Comparison of ENCODE assay signal across 3 cellular contexts in the genomic region with DNA sequence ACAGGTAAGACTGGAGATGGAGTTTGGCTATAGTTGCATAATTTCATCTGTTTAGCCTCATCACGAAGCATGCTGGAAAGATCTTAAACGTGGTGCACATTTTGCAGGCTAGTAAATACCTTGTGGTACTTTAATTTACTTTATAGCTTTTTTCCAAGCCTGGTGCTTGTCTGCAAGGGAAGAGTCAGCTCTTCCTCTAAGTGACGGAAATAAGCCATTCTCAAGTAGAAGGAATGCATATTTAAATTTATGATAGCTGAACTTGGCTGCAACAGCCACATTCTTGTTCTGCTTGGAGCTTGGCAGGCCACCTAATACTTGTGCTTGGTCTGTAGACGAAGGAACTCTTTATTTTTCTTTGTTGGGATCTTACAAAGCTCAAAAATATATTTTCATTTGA.
TF ChIP-seq lines count a peak whose summit lies in the region.

No MANE protein-coding gene starts in this region.

TF ChIP-seq in IMR-90, 13 proteins besides CTCF, POLR2A, EP300 and RAD21:
- TF ChIP-seq CEBPB (IDR thresholded peaks at IDR 0.05; ENCODE audit: low read depth, low read length), result 0 out of 2 replicates have a peak, but pooled peaks have one; percentile 15
- no peak for TF ChIP-seq NFE2L2 (IDR thresholded peaks at IDR 0.05; ENCODE audit: low read depth, low read length)
TF ChIP-seq in IMR-90: peak in this region for 1.

TF ChIP-seq in WTC11, 78 proteins besides CTCF, POLR2A, EP300 and RAD21 (continues in another document):
- TF ChIP-seq, protein P1, sequence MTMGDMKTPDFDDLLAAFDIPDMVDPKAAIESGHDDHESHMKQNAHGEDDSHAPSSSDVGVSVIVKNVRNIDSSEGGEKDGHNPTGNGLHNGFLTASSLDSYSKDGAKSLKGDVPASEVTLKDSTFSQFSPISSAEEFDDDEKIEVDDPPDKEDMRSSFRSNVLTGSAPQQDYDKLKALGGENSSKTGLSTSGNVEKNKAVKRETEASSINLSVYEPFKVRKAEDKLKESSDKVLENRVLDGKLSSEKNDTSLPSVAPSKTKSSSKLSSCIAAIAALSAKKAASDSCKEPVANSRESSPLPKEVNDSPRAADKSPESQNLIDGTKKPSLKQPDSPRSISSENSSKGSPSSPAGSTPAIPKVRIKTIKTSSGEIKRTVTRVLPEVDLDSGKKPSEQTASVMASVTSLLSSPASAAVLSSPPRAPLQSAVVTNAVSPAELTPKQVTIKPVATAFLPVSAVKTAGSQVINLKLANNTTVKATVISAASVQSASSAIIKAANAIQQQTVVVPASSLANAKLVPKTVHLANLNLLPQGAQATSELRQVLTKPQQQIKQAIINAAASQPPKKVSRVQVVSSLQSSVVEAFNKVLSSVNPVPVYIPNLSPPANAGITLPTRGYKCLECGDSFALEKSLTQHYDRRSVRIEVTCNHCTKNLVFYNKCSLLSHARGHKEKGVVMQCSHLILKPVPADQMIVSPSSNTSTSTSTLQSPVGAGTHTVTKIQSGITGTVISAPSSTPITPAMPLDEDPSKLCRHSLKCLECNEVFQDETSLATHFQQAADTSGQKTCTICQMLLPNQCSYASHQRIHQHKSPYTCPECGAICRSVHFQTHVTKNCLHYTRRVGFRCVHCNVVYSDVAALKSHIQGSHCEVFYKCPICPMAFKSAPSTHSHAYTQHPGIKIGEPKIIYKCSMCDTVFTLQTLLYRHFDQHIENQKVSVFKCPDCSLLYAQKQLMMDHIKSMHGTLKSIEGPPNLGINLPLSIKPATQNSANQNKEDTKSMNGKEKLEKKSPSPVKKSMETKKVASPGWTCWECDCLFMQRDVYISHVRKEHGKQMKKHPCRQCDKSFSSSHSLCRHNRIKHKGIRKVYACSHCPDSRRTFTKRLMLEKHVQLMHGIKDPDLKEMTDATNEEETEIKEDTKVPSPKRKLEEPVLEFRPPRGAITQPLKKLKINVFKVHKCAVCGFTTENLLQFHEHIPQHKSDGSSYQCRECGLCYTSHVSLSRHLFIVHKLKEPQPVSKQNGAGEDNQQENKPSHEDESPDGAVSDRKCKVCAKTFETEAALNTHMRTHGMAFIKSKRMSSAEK (CRISPR knock-in tag; IDR thresholded peaks at IDR 0.05; ENCODE audit: borderline replicate concordance), result no peak
- TF ChIP-seq ELF4 (CRISPR knock-in tag; IDR thresholded peaks at IDR 0.05; ENCODE audit: low read depth), result no peak
- TF ChIP-seq TCF7 (CRISPR knock-in tag; IDR thresholded peaks at IDR 0.05; ENCODE audit: low read depth), result no peak
- TF ChIP-seq, protein P2, sequence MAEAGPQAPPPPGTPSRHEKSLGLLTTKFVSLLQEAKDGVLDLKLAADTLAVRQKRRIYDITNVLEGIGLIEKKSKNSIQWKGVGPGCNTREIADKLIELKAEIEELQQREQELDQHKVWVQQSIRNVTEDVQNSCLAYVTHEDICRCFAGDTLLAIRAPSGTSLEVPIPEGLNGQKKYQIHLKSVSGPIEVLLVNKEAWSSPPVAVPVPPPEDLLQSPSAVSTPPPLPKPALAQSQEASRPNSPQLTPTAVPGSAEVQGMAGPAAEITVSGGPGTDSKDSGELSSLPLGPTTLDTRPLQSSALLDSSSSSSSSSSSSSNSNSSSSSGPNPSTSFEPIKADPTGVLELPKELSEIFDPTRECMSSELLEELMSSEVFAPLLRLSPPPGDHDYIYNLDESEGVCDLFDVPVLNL (CRISPR knock-in tag; IDR thresholded peaks at IDR 0.05; ENCODE audit: borderline replicate concordance, low read depth), result no peak
- TF ChIP-seq, protein P3, sequence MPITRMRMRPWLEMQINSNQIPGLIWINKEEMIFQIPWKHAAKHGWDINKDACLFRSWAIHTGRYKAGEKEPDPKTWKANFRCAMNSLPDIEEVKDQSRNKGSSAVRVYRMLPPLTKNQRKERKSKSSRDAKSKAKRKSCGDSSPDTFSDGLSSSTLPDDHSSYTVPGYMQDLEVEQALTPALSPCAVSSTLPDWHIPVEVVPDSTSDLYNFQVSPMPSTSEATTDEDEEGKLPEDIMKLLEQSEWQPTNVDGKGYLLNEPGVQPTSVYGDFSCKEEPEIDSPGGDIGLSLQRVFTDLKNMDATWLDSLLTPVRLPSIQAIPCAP (CRISPR knock-in tag; IDR thresholded peaks at IDR 0.05), result no peak
- TF ChIP-seq CREM (CRISPR knock-in tag; IDR thresholded peaks at IDR 0.05), result no peak
- no peak for TF ChIP-seq NR1H2 (CRISPR knock-in tag; IDR thresholded peaks at IDR 0.05)
- no peak for TF ChIP-seq FOXK1 (CRISPR knock-in tag; IDR thresholded peaks at IDR 0.05)
- TF ChIP-seq SP1 (CRISPR knock-in tag; conservative IDR thresholded peaks at IDR 0.05), result no peak
- TF ChIP-seq, protein P4, sequence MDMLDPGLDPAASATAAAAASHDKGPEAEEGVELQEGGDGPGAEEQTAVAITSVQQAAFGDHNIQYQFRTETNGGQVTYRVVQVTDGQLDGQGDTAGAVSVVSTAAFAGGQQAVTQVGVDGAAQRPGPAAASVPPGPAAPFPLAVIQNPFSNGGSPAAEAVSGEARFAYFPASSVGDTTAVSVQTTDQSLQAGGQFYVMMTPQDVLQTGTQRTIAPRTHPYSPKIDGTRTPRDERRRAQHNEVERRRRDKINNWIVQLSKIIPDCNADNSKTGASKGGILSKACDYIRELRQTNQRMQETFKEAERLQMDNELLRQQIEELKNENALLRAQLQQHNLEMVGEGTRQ (CRISPR knock-in tag; IDR thresholded peaks at IDR 0.05), result no peak
- no peak for TF ChIP-seq ZNF138 (CRISPR knock-in tag; conservative IDR thresholded peaks at IDR 0.05)
- TF ChIP-seq, protein P5, sequence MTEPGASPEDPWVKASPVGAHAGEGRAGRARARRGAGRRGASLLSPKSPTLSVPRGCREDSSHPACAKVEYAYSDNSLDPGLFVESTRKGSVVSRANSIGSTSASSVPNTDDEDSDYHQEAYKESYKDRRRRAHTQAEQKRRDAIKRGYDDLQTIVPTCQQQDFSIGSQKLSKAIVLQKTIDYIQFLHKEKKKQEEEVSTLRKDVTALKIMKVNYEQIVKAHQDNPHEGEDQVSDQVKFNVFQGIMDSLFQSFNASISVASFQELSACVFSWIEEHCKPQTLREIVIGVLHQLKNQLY (CRISPR knock-in tag; IDR thresholded peaks at IDR 0.05), result no peak
- TF ChIP-seq NFE2L1 (CRISPR knock-in tag; IDR thresholded peaks at IDR 0.05), result no peak
- no peak for TF ChIP-seq MXD4 (CRISPR knock-in tag; IDR thresholded peaks at IDR 0.05; ENCODE audit: borderline replicate concordance)
- no peak for TF ChIP-seq ZNF671 (CRISPR knock-in tag; IDR thresholded peaks at IDR 0.05)

TF ChIP-seq in HepG2, 621 proteins besides CTCF, POLR2A, EP300 and RAD21:
- TF ChIP-seq RXRA (CRISPR knock-in tag; IDR thresholded peaks at IDR 0.05) (no peak), MZF1 (CRISPR knock-in tag; IDR thresholded peaks at IDR 0.05; ENCODE audit: borderline replicate concordance) (no peak), ZNF713 (CRISPR knock-in tag; IDR thresholded peaks at IDR 0.05) (no peak), GPN1 (CRISPR knock-in tag; IDR thresholded peaks at IDR 0.05; ENCODE audit: borderline replicate concordance) (no peak), ZNF75D (CRISPR knock-in tag; IDR thresholded peaks at IDR 0.05; ENCODE audit: borderline replicate concordance) (no peak), ZSCAN25 (CRISPR knock-in tag; IDR thresholded peaks at IDR 0.05) (no peak), SMARCE1 (IDR thresholded peaks at IDR 0.05; ENCODE audit: borderline replicate concordance) (no peak), NRL (CRISPR knock-in tag; IDR thresholded peaks at IDR 0.05; ENCODE audit: borderline replicate concordance) (no peak)
- TF ChIP-seq, protein P6, sequence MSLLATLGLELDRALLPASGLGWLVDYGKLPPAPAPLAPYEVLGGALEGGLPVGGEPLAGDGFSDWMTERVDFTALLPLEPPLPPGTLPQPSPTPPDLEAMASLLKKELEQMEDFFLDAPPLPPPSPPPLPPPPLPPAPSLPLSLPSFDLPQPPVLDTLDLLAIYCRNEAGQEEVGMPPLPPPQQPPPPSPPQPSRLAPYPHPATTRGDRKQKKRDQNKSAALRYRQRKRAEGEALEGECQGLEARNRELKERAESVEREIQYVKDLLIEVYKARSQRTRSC (CRISPR knock-in tag; IDR thresholded peaks at IDR 0.05; ENCODE audit: low read depth), result no peak
